14 cellular contexts compared by ENCODE assay signal in the genomic region with DNA sequence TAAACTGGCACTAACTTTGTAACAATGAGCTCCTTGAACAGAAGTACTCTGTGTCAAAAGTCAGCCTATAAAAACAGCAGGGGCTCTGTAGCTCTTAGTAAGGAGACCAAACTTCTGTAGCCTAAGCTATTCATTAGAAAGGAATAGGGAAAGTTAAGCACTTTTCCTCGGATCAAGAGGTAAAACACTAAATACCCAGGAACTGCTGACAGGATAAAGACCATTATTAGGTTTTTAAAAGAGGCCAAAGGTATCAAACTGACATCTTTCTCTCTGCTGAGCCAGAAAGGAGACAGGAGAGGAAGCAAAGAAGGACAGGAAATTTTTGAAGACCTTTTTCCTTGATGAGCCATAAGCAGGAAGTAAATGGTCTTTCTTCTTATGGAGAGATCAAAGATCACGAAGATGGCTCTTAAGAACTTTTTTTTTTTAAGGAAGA. TPM values are rescaled to one million over a fixed set of nuclear protein-coding genes. Genes with fewer than 3 reads are reported as not detected.
A peak's percentile ranks its signal among the peaks of the same experiment; 100 is the strongest.
DNase-seq lines count a peak whose midpoint lies in the region; ATAC-seq lines count a peak whose summit lies in the region.
"Had no signal": no experiment of that assay in that cellular context is flagged by ENCODE, and none has a peak within 500 bp of the region (broad histone marks: within the 10 kb centered on the region; RNA-seq: fewer than 3 reads in every experiment).

No MANE protein-coding gene starts in this region.

- H3K9me3 Mint-ChIP-seq in activated naive CD8-positive, alpha-beta T cell (ENCODE audit: low read depth) = no peaks in the 10 kb centered on the region
- H3K9me3 Mint-ChIP-seq in activated naive CD8-positive, alpha-beta T cell treated with anti-CD3 and anti-CD28 coated beads for 36 hours = no peaks in the 10 kb centered on the region

- H3K4me1 Mint-ChIP-seq in activated naive CD8-positive, alpha-beta T cell (ENCODE audit: low read depth) = peaks cover 26% of the 10 kb centered on the region
- peaks cover 25% of the 10 kb centered on the region for H3K4me1 Mint-ChIP-seq in activated naive CD8-positive, alpha-beta T cell treated with anti-CD3 and anti-CD28 coated beads for 36 hours

- DNase-seq in activated naive CD8-positive, alpha-beta T cell treated with anti-CD3 and anti-CD28 coated beads for 36 hours = no peak
- peak; percentile 30 for DNase-seq in NT2/D1 (ENCODE audit: low read depth, low spot score)
- DNase-seq in iPS-NIHi11 (ENCODE audit: low spot score) = peak; percentile 32
- no peak for DNase-seq in SIG-M5 (lab: John Stamatoyannopoulos, UW)
- no peak for DNase-seq in 8988T
- DNase-seq: activated gamma-delta T cell, cortex of kidney, GDM1, NCI-H526 treated with DMSO at 0.1 percent for 48 hours, substantia nigra had no signal

- no peak overlapping the region for H3K4me3 Mint-ChIP-seq in activated naive CD8-positive, alpha-beta T cell
- no peak overlapping the region for H3K4me3 Mint-ChIP-seq in activated naive CD8-positive, alpha-beta T cell treated with anti-CD3 and anti-CD28 coated beads for 36 hours

- H3K27ac ChIP-seq in subcutaneous abdominal adipose tissue (ENCODE audit: low read depth, low read length) = peak overlapping the region; percentile 37

- no peak for ATAC-seq in GM18861 (IDR thresholded peaks at IDR 0.05; ENCODE audit: unreplicated experiment)
- ATAC-seq: SK-N-SH treated with all-trans-retinoic acid at 6 μM for 48 hours had no signal

- H3K4me1 ChIP-seq in NT2/D1 (ENCODE audit: insufficient read depth, insufficient read length) = no peaks in the 10 kb centered on the region
- H3K4me1 ChIP-seq in subcutaneous abdominal adipose tissue (ENCODE audit: control insufficient read depth in 5 of 5, insufficient read depth in 5 of 5, low read length in 5 of 5) = peaks cover 0 to 10% (median 0%) of the 10 kb centered on the region in 5 donors

- H3K27ac Mint-ChIP-seq in activated naive CD8-positive, alpha-beta T cell = peak overlapping the region; percentile 76
- H3K27ac Mint-ChIP-seq in activated naive CD8-positive, alpha-beta T cell treated with anti-CD3 and anti-CD28 coated beads for 36 hours = no peak overlapping the region

- H3K9me3 ChIP-seq in NT2/D1 (ENCODE audit: insufficient read depth, low read length) = no peaks in the 10 kb centered on the region
- H3K9me3 ChIP-seq in subcutaneous abdominal adipose tissue (ENCODE audit: control insufficient read depth in 5 of 5, low read length in 5 of 5) = no peaks in the 10 kb centered on the region

- H3K36me3 Mint-ChIP-seq in activated naive CD8-positive, alpha-beta T cell = peaks cover 11% of the 10 kb centered on the region
- H3K36me3 Mint-ChIP-seq in activated naive CD8-positive, alpha-beta T cell treated with anti-CD3 and anti-CD28 coated beads for 36 hours = peaks cover 5% of the 10 kb centered on the region

- H3K4me3 ChIP-seq in NT2/D1 (ENCODE audit: insufficient read length, low read depth) = no peak overlapping the region
- H3K4me3 ChIP-seq in subcutaneous abdominal adipose tissue (ENCODE audit: low read depth in 1 of 5, low read length in 5 of 5) = no peak overlapping the region

- H3K9ac ChIP-seq in NT2/D1 (ENCODE audit: insufficient read length, low read depth) (no peak overlapping the region), subcutaneous abdominal adipose tissue (ENCODE audit: low read length in 5 of 5) (peak overlapping the region in 2 of 5 donors; percentile 5 to 28)

- no peaks in the 10 kb centered on the region for H3K27me3 Mint-ChIP-seq in activated naive CD8-positive, alpha-beta T cell
- H3K27me3 Mint-ChIP-seq in activated naive CD8-positive, alpha-beta T cell treated with anti-CD3 and anti-CD28 coated beads for 36 hours = no peaks in the 10 kb centered on the region

- peaks cover 3% of the 10 kb centered on the region for H3K36me3 ChIP-seq in NT2/D1 (ENCODE audit: insufficient read depth, insufficient read length, low read length)
- peaks cover 0 to 26% (median 0%) of the 10 kb centered on the region in 5 donors for H3K36me3 ChIP-seq in subcutaneous abdominal adipose tissue (ENCODE audit: control insufficient read depth in 5 of 5, insufficient read depth in 5 of 5, low read length in 5 of 5)

- H3K27me3 ChIP-seq in NT2/D1 (ENCODE audit: insufficient read depth, insufficient read length) = no peaks in the 10 kb centered on the region
- H3K27me3 ChIP-seq in subcutaneous abdominal adipose tissue (ENCODE audit: control insufficient read depth in 5 of 5, insufficient read depth in 4 of 5, low read length in 5 of 5) = no peaks in the 10 kb centered on the region

RNA-seq across cellular contexts. Expression of a gene that starts 31.9 kb away (rescaled TPM):
- 10 to 100 TPM; 28.6 to 29.1 TPM for total RNA-seq in activated naive CD8-positive, alpha-beta T cell treated with anti-CD3 and anti-CD28 coated beads for 36 hours

RNA-seq across cellular contexts. Expression of a gene that starts 32.0 kb away (rescaled TPM):
- 100 to 1,000 TPM; 198 to 210 TPM for total RNA-seq in activated naive CD8-positive, alpha-beta T cell treated with anti-CD3 and anti-CD28 coated beads for 36 hours

Comparison
In these comparisons a context has a peak if more than half of its experiments do, and no peak if none do; other contexts are left out.
1. DNase-seq: peak in NT2/D1 (single experiment) and iPS-NIHi11 (single experiment); none in activated naive CD8-positive, alpha-beta T cell treated with anti-CD3 and anti-CD28 coated beads for 36 hours (single experiment), SIG-M5 (single experiment) and 8988T (single experiment).